In genomic region chr4:123671633-123672404, GRCh38 we compare ENCODE assay signal across 9 cellular contexts.
A peak's percentile ranks its signal among the peaks of the same experiment; 100 is the strongest.
DNase-seq lines count a peak whose midpoint lies in the region; ATAC-seq, FAIRE-seq and TF ChIP-seq lines count a peak whose summit lies in the region.
"Had no signal": no experiment of that assay in that cellular context is flagged by ENCODE, and none has a peak within 500 bp of the region (broad histone marks: within the 10 kb centered on the region; RNA-seq: fewer than 3 reads in every experiment).

No MANE protein-coding gene starts in this region.

- H3K9me3 ChIP-seq in DND-41 (ENCODE audit: insufficient read depth, low read length, severe bottlenecking) (no peaks in the 10 kb centered on the region), HAP-1 (no peaks in the 10 kb centered on the region), pancreas (no peaks in the 10 kb centered on the region)

- H3K4me2 ChIP-seq in DND-41 (ENCODE audit: insufficient read depth, low read length) = no peak overlapping the region

- in situ Hi-C loops in HAP-1 (cut with MboI; ENCODE audit: low sequenced_read_pairs) = loop anchor here (25.0 kb wide), 1 partner anchor 285 kb away; the partner anchor contains the start of gene SPRY1

- H3K27ac Mint-ChIP-seq in activated naive CD4-positive, alpha-beta T cell treated with anti-CD3 and anti-CD28 coated beads for 36 hours = no peak overlapping the region

- H2AFZ ChIP-seq in DND-41 (ENCODE audit: low read depth, low read length) = no peak overlapping the region

- H3K4me1 ChIP-seq in DND-41 (ENCODE audit: insufficient read depth, low read length) (no peaks in the 10 kb centered on the region), HAP-1 (no peaks in the 10 kb centered on the region), pancreas (no peaks in the 10 kb centered on the region)

- H3K4me3 Mint-ChIP-seq in activated naive CD4-positive, alpha-beta T cell treated with anti-CD3 and anti-CD28 coated beads for 36 hours = no peak overlapping the region

- peak; percentile 66 for ATAC-seq in DND-41 (ENCODE audit: insufficient read depth, low read depth)
- peak; percentile 98 for ATAC-seq in GM19395 (IDR thresholded peaks at IDR 0.05; ENCODE audit: unreplicated experiment)
- peak; percentile 84 for ATAC-seq in HG03097 (IDR thresholded peaks at IDR 0.05; ENCODE audit: low FRiP score, unreplicated experiment)
- ATAC-seq in pancreas = no peak

- no peaks in the 10 kb centered on the region for H3K27me3 ChIP-seq in DND-41 (ENCODE audit: insufficient read depth, low read length, poor library complexity)
- H3K27me3 ChIP-seq in HAP-1 (ENCODE audit: low read depth) = no peaks in the 10 kb centered on the region
- H3K27me3 ChIP-seq in pancreas = no peaks in the 10 kb centered on the region

- no peak for FAIRE-seq in urothelium cell line (lab: Jason Lieb, UNC)
- no peak for FAIRE-seq in pancreas (lab: Jason Lieb, UNC)

- H3K4me3 ChIP-seq in DND-41 (ENCODE audit: low read depth in 1 of 2, low read length in 2 of 2) = no peak overlapping the region
- H3K4me3 ChIP-seq in HAP-1 = no peak overlapping the region
- H3K4me3 ChIP-seq in foreskin fibroblast (ENCODE audit: low read depth in 1 of 2, low read length in 2 of 2) = no peak overlapping the region
- H3K4me3 ChIP-seq in pancreas = no peak overlapping the region

- H3K79me2 ChIP-seq in DND-41 (ENCODE audit: insufficient read depth, low read length) = no peaks in the 10 kb centered on the region

- H3K36me3 ChIP-seq in DND-41 (ENCODE audit: insufficient read depth, low read length) (no peaks in the 10 kb centered on the region), HAP-1 (replicated peaks) (no peaks in the 10 kb centered on the region), pancreas (no peaks in the 10 kb centered on the region)
- H3K36me3 ChIP-seq: WERI-Rb-1 had no signal

- H3K27me3 Mint-ChIP-seq in activated naive CD4-positive, alpha-beta T cell treated with anti-CD3 and anti-CD28 coated beads for 36 hours (ENCODE audit: low read depth) = peaks cover 44% of the 10 kb centered on the region

- H3K36me3 Mint-ChIP-seq in activated naive CD4-positive, alpha-beta T cell treated with anti-CD3 and anti-CD28 coated beads for 36 hours (ENCODE audit: low read depth) = no peaks in the 10 kb centered on the region

- WGBS in pancreas, 2 donors = 91 to 92% methylated on average over 4 of the region's 4 CpGs

- no peak overlapping the region for H3K27ac ChIP-seq in DND-41 (ENCODE audit: low read length)
- H3K27ac ChIP-seq in pancreas = no peak overlapping the region
- H3K27ac ChIP-seq: WERI-Rb-1 had no signal

- no peak for TF ChIP-seq CTCF in DND-41 (IDR thresholded peaks at IDR 0.05; ENCODE audit: borderline replicate concordance, extremely low read depth, low read length, poor library complexity, severe bottlenecking)
- TF ChIP-seq CTCF in foreskin fibroblast (IDR thresholded peaks at IDR 0.05; ENCODE audit: low read depth, low read length) = no peak
- no peak for TF ChIP-seq CTCF in pancreas (IDR thresholded peaks at IDR 0.05)

- H3K9me3 Mint-ChIP-seq in activated naive CD4-positive, alpha-beta T cell treated with anti-CD3 and anti-CD28 coated beads for 36 hours = no peaks in the 10 kb centered on the region

- no peaks in the 10 kb centered on the region for H4K20me1 ChIP-seq in DND-41 (ENCODE audit: insufficient read depth, low read length)

- no peak overlapping the region for H3K9ac ChIP-seq in DND-41 (ENCODE audit: low read depth, low read length)

- CTCF ChIA-PET in activated naive CD4-positive, alpha-beta T cell treated with anti-CD3 and anti-CD28 coated beads for 36 hours (lab: Charles Lee) = interaction anchor here (0.7 kb wide), 1 partner anchor 324 kb away, joined by 4 read pairs; no protein-coding TSS in a partner anchor

- intact Hi-C loops in activated naive CD4-positive, alpha-beta T cell treated with anti-CD3 and anti-CD28 coated beads for 36 hours (cut with micrococcal nuclease) = loop anchor here (1.0 to 5.0 kb wide), 9 partner anchors 32 to 1130 kb away; no protein-coding TSS in a partner anchor
- intact Hi-C loops in pancreas (cut with DNase I) = no loop called here

- peaks cover 17% of the 10 kb centered on the region for H3K4me1 Mint-ChIP-seq in activated naive CD4-positive, alpha-beta T cell treated with anti-CD3 and anti-CD28 coated beads for 36 hours (ENCODE audit: low read depth)

- DNase-seq in DND-41 (no peak), urothelium cell line (ENCODE audit: low spot score) (no peak), HAP-1 (ENCODE audit: low spot score in 2 of 2) (no peak), foreskin fibroblast (no peak), pancreas (no peak)
- peak; percentile 55 for DNase-seq in activated naive CD4-positive, alpha-beta T cell treated with anti-CD3 and anti-CD28 coated beads for 36 hours
- DNase-seq: WERI-Rb-1 had no signal

Comparison
In these comparisons a context has a peak if more than half of its experiments do, and no peak if none do; other contexts are left out.
1. ATAC-seq: peak in DND-41 (single experiment), GM19395 (single experiment) and HG03097 (single experiment); none in pancreas (0 of 4).